In the genomic region with DNA sequence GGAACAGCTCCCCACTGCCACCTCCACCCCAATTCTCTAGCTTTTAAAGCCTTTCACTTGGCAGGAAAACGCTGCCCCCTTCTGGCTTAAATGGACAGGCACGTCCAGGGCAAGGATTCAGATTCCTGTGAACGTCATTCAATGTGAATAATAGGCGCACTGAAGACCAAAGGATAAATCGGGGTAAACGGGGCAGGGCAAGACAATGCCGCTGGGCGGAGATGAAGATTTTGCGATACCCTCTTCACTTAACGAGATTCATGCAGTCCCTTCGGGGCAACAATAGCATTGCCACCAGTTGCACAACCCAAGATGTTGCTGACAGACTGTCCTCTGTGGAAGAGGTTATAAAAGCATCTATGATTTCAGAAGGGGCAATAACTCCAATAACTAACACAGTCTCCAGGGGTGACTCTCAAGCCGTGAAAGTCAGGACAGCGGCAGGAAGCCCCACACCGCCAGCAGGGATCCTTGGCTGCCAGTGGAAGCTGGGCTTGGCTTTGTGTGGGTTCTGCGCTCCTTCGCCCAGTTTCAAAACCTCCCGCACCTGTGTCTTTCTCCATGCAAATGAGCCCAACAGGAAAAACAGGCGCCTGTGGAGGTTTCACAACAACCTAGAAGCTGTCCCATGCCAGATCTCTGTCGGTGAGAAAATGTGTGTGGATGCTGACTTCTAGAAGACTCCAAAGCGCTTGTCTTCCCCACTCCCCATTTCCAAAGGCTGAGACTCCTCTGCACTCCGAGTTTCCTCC, we compare ENCODE assay signal across 8 cellular contexts.
A peak's percentile ranks its signal among the peaks of the same experiment; 100 is the strongest.
DNase-seq lines count a peak whose midpoint lies in the region; ATAC-seq and TF ChIP-seq lines count a peak whose summit lies in the region.

No MANE protein-coding gene starts in this region.

- DNase-seq in heart left ventricle (no peak), Right ventricle myocardium inferior (ENCODE audit: missing footprints) (no peak), NCI-H345 treated with DMSO at 0.1 percent for 48 hours (lab: John Stamatoyannopoulos, UW; ENCODE audit: unreplicated experiment) (peak; percentile 10), T47D (ENCODE audit: low read depth in 1 of 2, low spot score in 1 of 2) (peak; percentile 73 to 94), right lobe of liver (no peak), glomerular visceral epithelial cell (ENCODE audit: extremely low spot score) (no peak)

- no peaks in the 10 kb centered on the region for H3K9me3 ChIP-seq in heart left ventricle
- no peaks in the 10 kb centered on the region for H3K9me3 ChIP-seq in right lobe of liver

- H3K36me3 ChIP-seq in heart left ventricle (no peaks in the 10 kb centered on the region), right lobe of liver (no peaks in the 10 kb centered on the region)

- H3K27ac ChIP-seq in heart left ventricle (no peak overlapping the region), right lobe of liver (no peak overlapping the region)

- 11 to 19% (median 13%) methylated on average over 21 of the region's 21 CpGs for WGBS in heart left ventricle, 4 donors
- 10% methylated on average over 16 of the region's 21 CpGs for WGBS in right lobe of liver (ENCODE audit: insufficient coverage, low coverage, low lambda C conversion rate, missing lambda C conversion rate)

- H3K27me3 ChIP-seq in heart left ventricle (peaks cover 9 to 84% (median 40%) of the 10 kb centered on the region in 9 donors), right lobe of liver (no peaks in the 10 kb centered on the region)

- no peaks in the 10 kb centered on the region for H3K4me1 ChIP-seq in heart left ventricle
- H3K4me1 ChIP-seq in right lobe of liver = no peaks in the 10 kb centered on the region

- in situ Hi-C loops in T47D (cut with HindIII; ENCODE audit: low pct_unique_long_range_greater_than_20kb, low sequenced_read_pairs) = no loop called here

- TF ChIP-seq POLR2A in heart left ventricle (IDR thresholded peaks at IDR 0.05) (no peak), right lobe of liver (IDR thresholded peaks at IDR 0.05) (no peak)

- ATAC-seq in heart left ventricle (no peak), Right ventricle myocardium inferior (no peak), right lobe of liver (peak in 3 of 4 donors; percentile 24 to 58 (median 46)), GM21717 (IDR thresholded peaks at IDR 0.05; ENCODE audit: unreplicated experiment) (no peak), GM21367 (IDR thresholded peaks at IDR 0.05; ENCODE audit: unreplicated experiment) (no peak)

- intact Hi-C loops in heart left ventricle (cut with DNase I) = loop anchor here in 1 of 10 donors (5.0 kb wide), 1 partner anchor 422 kb away; no protein-coding TSS in a partner anchor
- intact Hi-C loops in Right ventricle myocardium inferior (cut with DNase I) = loop anchor here (5.0 kb wide), 1 partner anchor 422 kb away; no protein-coding TSS in a partner anchor
- intact Hi-C loops in right lobe of liver (cut with DNase I) = loop anchor here (5.0 to 10.0 kb wide), 2 partner anchors 427 to 430 kb away; no protein-coding TSS in a partner anchor

- no peak overlapping the region for H3K4me3 ChIP-seq in heart left ventricle
- H3K4me3 ChIP-seq in right lobe of liver = no peak overlapping the region

- TF ChIP-seq CTCF in heart left ventricle (IDR thresholded peaks at IDR 0.05) (peak in 9 of 12 donors; percentile 9 to 42 (median 23)), right lobe of liver (IDR thresholded peaks at IDR 0.05) (peak; percentile 44 to 66 (median 58))

Comparison
In these comparisons a context has a peak if more than half of its experiments do, and no peak if none do; other contexts are left out.
1. ATAC-seq: peak in right lobe of liver (3 of 4); none in heart left ventricle (0 of 4), Right ventricle myocardium inferior (single experiment), GM21717 (single experiment) and GM21367 (single experiment).
2. DNase-seq: peak in NCI-H345 treated with DMSO at 0.1 percent for 48 hours (single experiment) and T47D (2 of 2); none in heart left ventricle (0 of 5), Right ventricle myocardium inferior (single experiment), right lobe of liver (0 of 3) and glomerular visceral epithelial cell (single experiment).